ENCODE assay signal across 28 cellular contexts in the genomic region with DNA sequence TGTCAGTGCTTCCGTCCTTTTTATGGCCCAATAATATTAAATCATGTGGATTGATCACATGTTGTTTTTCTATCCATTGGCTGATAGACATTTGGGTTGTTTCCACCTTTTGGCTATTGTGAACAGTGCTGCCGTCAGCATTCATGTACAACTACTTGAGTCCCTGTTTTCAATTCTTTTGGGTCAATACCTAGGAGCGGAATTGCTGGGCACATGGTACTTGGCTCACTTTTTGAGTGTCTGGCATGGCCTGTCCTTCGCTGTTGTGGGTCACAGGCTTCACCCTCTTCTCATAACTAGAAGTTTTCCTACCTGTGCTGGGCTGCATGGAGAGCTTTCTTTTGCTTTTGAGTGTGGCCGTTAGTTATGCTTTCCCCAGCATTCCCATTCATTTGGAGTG.
"Had no signal": no experiment of that assay in that cellular context is flagged by ENCODE, and none has a peak within 500 bp of the region (broad histone marks: within the 10 kb centered on the region; RNA-seq: fewer than 3 reads in every experiment).

No MANE protein-coding gene starts in this region.

- H3K27ac ChIP-seq: stomach, suprapubic skin, testis, thoracic aorta, thyroid gland, tibial artery, tibial nerve, transverse colon, upper lobe of left lung, upper lobe of right lung, uterus, vagina had no signal

- H3K4me3 ChIP-seq: stomach, suprapubic skin, testis, thoracic aorta, thyroid gland, tibial artery, tibial nerve, transverse colon, upper lobe of left lung, upper lobe of right lung, uterus, vagina had no signal

- H3K9me3 ChIP-seq: suprapubic skin, testis, thoracic aorta, thyroid gland, transverse colon, upper lobe of left lung, upper lobe of right lung, uterus, vagina had no signal

- H3K27ac Mint-ChIP-seq: stimulated activated effector memory CD8-positive, alpha-beta T cell treated with anti-CD3 and anti-CD28 coated beads, Interleukin-12 subunit alpha, Interleukin-12 subunit beta, amount 100 ng/mL, for 72 hours; stimulated activated memory B cell treated with anti-CD40 and anti-IgM and Interleukin-4, amounts not matched to agents 10 μg/mL and 1 μg/mL and 100 μg/mL, for 72 hours; stimulated activated naive B cell treated with anti-CD40 and anti-IgM and Interleukin-4, amounts not matched to agents 10 μg/mL and 1 μg/mL and 100 μg/mL, for 72 hours; stimulated activated naive CD8-positive, alpha-beta T cell treated with anti-CD3 and anti-CD28 coated beads, Interleukin-15, amount 100 ng/mL, for 72 hours; stimulated activated naive CD8-positive, alpha-beta T cell treated with anti-CD3 and anti-CD28 coated beads, Interleukin-15, Interleukin-2, amounts not matched to agents 100 ng/mL and 50 ng/mL, for 24 hours; type B pancreatic cell had no signal

- H3K36me3 ChIP-seq: stomach, suprapubic skin, thoracic aorta, thyroid gland, tibial artery, tibial nerve, transverse colon, upper lobe of left lung, upper lobe of right lung, uterus, vagina had no signal

- H3K9me3 Mint-ChIP-seq: stimulated activated effector memory CD8-positive, alpha-beta T cell treated with anti-CD3 and anti-CD28 coated beads, Interleukin-12 subunit alpha, Interleukin-12 subunit beta, amount 100 ng/mL, for 72 hours had no signal

- H3K36me3 Mint-ChIP-seq: stimulated activated effector memory CD8-positive, alpha-beta T cell treated with anti-CD3 and anti-CD28 coated beads, Interleukin-12 subunit alpha, Interleukin-12 subunit beta, amount 100 ng/mL, for 72 hours; type B pancreatic cell had no signal

- ATAC-seq: stimulated activated effector memory CD8-positive, alpha-beta T cell treated with anti-CD3 and anti-CD28 coated beads, Interleukin-12 subunit alpha, Interleukin-12 subunit beta, amount 100 ng/mL, for 72 hours; stimulated activated memory B cell treated with anti-CD40 and anti-IgM and Interleukin-4, amounts not matched to agents 10 μg/mL and 1 μg/mL and 100 μg/mL, for 72 hours; stimulated activated naive B cell treated with anti-CD40 and anti-IgM and Interleukin-4, amounts not matched to agents 10 μg/mL and 1 μg/mL and 100 μg/mL, for 72 hours; stimulated activated naive CD8-positive, alpha-beta T cell treated with anti-CD3 and anti-CD28 coated beads, Interleukin-15, amount 100 ng/mL, for 72 hours; stimulated activated naive CD8-positive, alpha-beta T cell treated with anti-CD3 and anti-CD28 coated beads, Interleukin-15, Interleukin-2, amounts not matched to agents 100 U/mL and 50 U/mL, for 24 hours; upper lobe of right lung had no signal

- H3K4me1 ChIP-seq: stomach, suprapubic skin, testis, thyroid gland, tibial artery, tibial nerve, transverse colon, upper lobe of left lung, upper lobe of right lung, uterus, vagina had no signal

- H3K27me3 Mint-ChIP-seq: stimulated activated memory B cell treated with anti-CD40 and anti-IgM and Interleukin-4, amounts not matched to agents 10 μg/mL and 1 μg/mL and 100 μg/mL, for 72 hours; stimulated activated naive B cell treated with anti-CD40 and anti-IgM and Interleukin-4, amounts not matched to agents 10 μg/mL and 1 μg/mL and 100 μg/mL, for 72 hours; stimulated activated naive CD8-positive, alpha-beta T cell treated with anti-CD3 and anti-CD28 coated beads, Interleukin-15, amount 100 ng/mL, for 72 hours; stimulated activated naive CD8-positive, alpha-beta T cell treated with anti-CD3 and anti-CD28 coated beads, Interleukin-15, Interleukin-2, amounts not matched to agents 100 ng/mL and 50 ng/mL, for 24 hours had no signal

- DNase-seq: stimulated activated CD4-positive, alpha-beta T cell treated with anti-CD3 and anti-CD28 coated beads, Interleukin-2, amount 100 ng/mL, for 48 hours; stimulated activated CD4-positive, alpha-beta T cell treated with anti-CD3 and anti-CD28 coated beads, Interleukin-4, amount 100 ng/mL, for 1 hour; stimulated activated CD4-positive, alpha-beta T cell treated with anti-CD3 and anti-CD28 coated beads, Interleukin-4, amount 100 ng/mL, for 24 hours; stimulated activated CD4-positive, alpha-beta T cell treated with anti-CD3 and anti-CD28 coated beads, Interleukin-4, amount 100 ng/mL, for 4 hours; stimulated activated CD8-positive, alpha-beta memory T cell treated with anti-CD3 and anti-CD28 coated beads, Interleukin-4, amount 100 ng/mL, for 48 hours; stimulated activated naive B cell treated with anti-CD40 and anti-IgM and Interleukin-4, amounts not matched to agents 10 μg/mL and 1 μg/mL and 100 μg/mL, for 72 hours; stimulated activated naive CD4-positive, alpha-beta T cell; stimulated activated naive CD4-positive, alpha-beta T cell treated with Interleukin-2 at 50 U/mL for 16 hours; stimulated activated naive CD8-positive, alpha-beta T cell treated with anti-CD3 and anti-CD28 coated beads, Interleukin-15, amount 100 ng/mL, for 72 hours; stimulated activated naive CD8-positive, alpha-beta T cell treated with anti-CD3 and anti-CD28 coated beads, Interleukin-15, Interleukin-2, amounts not matched to agents 100 U/mL and 50 U/mL, for 24 hours; stomach; substantia nigra; testis; thyroid gland; tibial artery; transverse colon; trophoblast cell; upper lobe of left lung; upper lobe of right lung; uterus had no signal

- H3K4me3 Mint-ChIP-seq: stimulated activated effector memory CD8-positive, alpha-beta T cell treated with anti-CD3 and anti-CD28 coated beads, Interleukin-12 subunit alpha, Interleukin-12 subunit beta, amount 100 ng/mL, for 72 hours; stimulated activated memory B cell treated with anti-CD40 and anti-IgM and Interleukin-4, amounts not matched to agents 10 μg/mL and 1 μg/mL and 100 μg/mL, for 72 hours; stimulated activated naive B cell treated with anti-CD40 and anti-IgM and Interleukin-4, amounts not matched to agents 10 μg/mL and 1 μg/mL and 100 μg/mL, for 72 hours; stimulated activated naive CD8-positive, alpha-beta T cell treated with anti-CD3 and anti-CD28 coated beads, Interleukin-15, amount 100 ng/mL, for 72 hours; stimulated activated naive CD8-positive, alpha-beta T cell treated with anti-CD3 and anti-CD28 coated beads, Interleukin-15, Interleukin-2, amounts not matched to agents 100 ng/mL and 50 ng/mL, for 24 hours; type B pancreatic cell had no signal

- H3K4me1 Mint-ChIP-seq: stimulated activated effector memory CD8-positive, alpha-beta T cell treated with anti-CD3 and anti-CD28 coated beads, Interleukin-12 subunit alpha, Interleukin-12 subunit beta, amount 100 ng/mL, for 72 hours; stimulated activated memory B cell treated with anti-CD40 and anti-IgM and Interleukin-4, amounts not matched to agents 10 μg/mL and 1 μg/mL and 100 μg/mL, for 72 hours; stimulated activated naive B cell treated with anti-CD40 and anti-IgM and Interleukin-4, amounts not matched to agents 10 μg/mL and 1 μg/mL and 100 μg/mL, for 72 hours; stimulated activated naive CD8-positive, alpha-beta T cell treated with anti-CD3 and anti-CD28 coated beads, Interleukin-15, amount 100 ng/mL, for 72 hours had no signal
